ENCODE assay signal across 1 cellular context in genomic region chr22:19466126-19466716, GRCh38.
TF ChIP-seq lines count a peak whose summit lies in the region.

No MANE protein-coding gene starts in this region.

TF ChIP-seq in K562, 482 proteins besides CTCF, POLR2A, EP300 and RAD21 (continued from another document and continues in another):
- TF ChIP-seq WHSC1 (IDR thresholded peaks at IDR 0.05; ENCODE audit: low read length) (peak; percentile 74), SNAPC5 (CRISPR knock-in tag; IDR thresholded peaks at IDR 0.05) (no peak), XRCC3 (IDR thresholded peaks at IDR 0.05) (no peak), ZNF282 (CRISPR knock-in tag; IDR thresholded peaks at IDR 0.05) (no peak), CCNT2 (IDR thresholded peaks at IDR 0.05; ENCODE audit: borderline replicate concordance, extremely low read depth, insufficient read length, low read depth, low read length) (no peak), TCF3 (CRISPR knock-in tag; IDR thresholded peaks at IDR 0.05) (no peak), ZNF696 (CRISPR knock-in tag; conservative IDR thresholded peaks at IDR 0.05) (no peak), SPI1 (IDR thresholded peaks at IDR 0.05; ENCODE audit: borderline replicate concordance, low read depth, low read length) (no peak), NFIX (CRISPR knock-in tag; IDR thresholded peaks at IDR 0.05; ENCODE audit: low read depth) (peak; percentile 27; the same call in 1 of the 2 replicates), NR2F6 (CRISPR knock-in tag; IDR thresholded peaks at IDR 0.05) (no peak), CREB5 (CRISPR knock-in tag; IDR thresholded peaks at IDR 0.05) (no peak), BRF1 (IDR thresholded peaks at IDR 0.05; ENCODE audit: borderline replicate concordance, extremely low read depth, insufficient read length) (no peak), TCF15 (CRISPR knock-in tag; IDR thresholded peaks at IDR 0.05) (no peak), HDAC1 (IDR thresholded peaks at IDR 0.05) (no peak), RBM25 (IDR thresholded peaks at IDR 0.05; ENCODE audit: low read depth, low read length, severe bottlenecking) (no peak), IRF9 (tag; IDR thresholded peaks at IDR 0.05) (no peak), MTA1 (IDR thresholded peaks at IDR 0.05; ENCODE audit: borderline replicate concordance) (no peak), ZNF24 (IDR thresholded peaks at IDR 0.05) (no peak), PURB (CRISPR knock-in tag; IDR thresholded peaks at IDR 0.05; ENCODE audit: low read depth) (no peak), MAX (CRISPR knock-in tag; IDR thresholded peaks at IDR 0.05) (0 out of 2 replicates have a peak, but pooled peaks have one; percentile 3), PRPF4 (IDR thresholded peaks at IDR 0.05; ENCODE audit: insufficient read depth, low read depth, low read length, poor library complexity, severe bottlenecking) (no peak), POLR3A (IDR thresholded peaks at IDR 0.05; ENCODE audit: borderline replicate concordance, extremely low read depth, insufficient read depth, insufficient read length) (no peak), RHOXF2B (CRISPR knock-in tag; conservative IDR thresholded peaks at IDR 0.05) (0 out of 2 replicates have a peak, but pooled peaks have one; percentile 17), E2F1 (CRISPR knock-in tag; IDR thresholded peaks at IDR 0.05) (peak; percentile 72; the same call in 1 of the 2 replicates), NELFE (IDR thresholded peaks at IDR 0.05; ENCODE audit: insufficient read depth, insufficient read length) (no peak), RBM17 (IDR thresholded peaks at IDR 0.05; ENCODE audit: borderline replicate concordance, low read depth, low read length) (no peak), ZNF561 (CRISPR knock-in tag; conservative IDR thresholded peaks at IDR 0.05) (no peak), SETDB1 (IDR thresholded peaks at IDR 0.05; ENCODE audit: low read length) (no peak), ZNF695 (CRISPR knock-in tag; IDR thresholded peaks at IDR 0.05) (no peak), ZNF253 (CRISPR knock-in tag; conservative IDR thresholded peaks at IDR 0.05) (0 out of 2 replicates have a peak, but pooled peaks have one; percentile 9), RFX7 (CRISPR knock-in tag; IDR thresholded peaks at IDR 0.05) (no peak), ZNF717 (CRISPR knock-in tag; IDR thresholded peaks at IDR 0.05) (no peak), ZBTB5 (IDR thresholded peaks at IDR 0.05) (no peak), THAP7 (CRISPR knock-in tag; IDR thresholded peaks at IDR 0.05) (0 out of 2 replicates have a peak, but pooled peaks have one; percentile 23), ATF7 (IDR thresholded peaks at IDR 0.05) (no peak), ZKSCAN1 (IDR thresholded peaks at IDR 0.05; ENCODE audit: low read depth, low read length) (no peak), NCOA2 (IDR thresholded peaks at IDR 0.05; ENCODE audit: partially characterized antibody in 2 of 2) (no peak), GATA2 (CRISPR knock-in tag; IDR thresholded peaks at IDR 0.05) (no peak), CGGBP1 (CRISPR knock-in tag; IDR thresholded peaks at IDR 0.05) (no peak), KLF10 (CRISPR knock-in tag; IDR thresholded peaks at IDR 0.05) (no peak), TAF1 (IDR thresholded peaks at IDR 0.05; ENCODE audit: control insufficient read depth, extremely low read depth, insufficient read depth, low read length, severe bottlenecking) (no peak), BACH1 (tag; IDR thresholded peaks at IDR 0.05) (no peak), KLF1 (tag; IDR thresholded peaks at IDR 0.05) (no peak), DDX20 (tag; IDR thresholded peaks at IDR 0.05; ENCODE audit: low read depth) (no peak), GTF3C2 (IDR thresholded peaks at IDR 0.05; ENCODE audit: borderline replicate concordance, extremely low read depth, insufficient read length) (no peak), HBP1 (CRISPR knock-in tag; IDR thresholded peaks at IDR 0.05) (no peak), CC2D1A (IDR thresholded peaks at IDR 0.05) (no peak), ZHX1 (conservative IDR thresholded peaks at IDR 0.05; ENCODE audit: low read length) (no peak), NFATC3 (IDR thresholded peaks at IDR 0.05) (no peak), MYNN (IDR thresholded peaks at IDR 0.05) (no peak), MYNN (CRISPR knock-in tag; IDR thresholded peaks at IDR 0.05) (no peak; the same call in 1 of the 2 replicates), KDM5B (IDR thresholded peaks at IDR 0.05; ENCODE audit: insufficient replicate concordance, low read depth, low read length) (peak; percentile 15), ELK1 (CRISPR knock-in tag; IDR thresholded peaks at IDR 0.05) (0 out of 2 replicates have a peak, but pooled peaks have one; percentile 30), ZNF57 (CRISPR knock-in tag; IDR thresholded peaks at IDR 0.05) (no peak), NCOA1 (IDR thresholded peaks at IDR 0.05; ENCODE audit: low read depth) (no peak), SMARCE1 (IDR thresholded peaks at IDR 0.05) (no peak), ZNF239 (CRISPR knock-in tag; IDR thresholded peaks at IDR 0.05) (no peak), KLF16 (IDR thresholded peaks at IDR 0.05) (no peak), ETV6 (IDR thresholded peaks at IDR 0.05; ENCODE audit: borderline replicate concordance in 1 of 2, low read depth in 2 of 2, low read length in 1 of 2) (no peak), ETV6 (CRISPR knock-in tag; IDR thresholded peaks at IDR 0.05; ENCODE audit: borderline replicate concordance) (no peak)
